ENCODE assay signal across 8 cellular contexts in the genomic region with DNA sequence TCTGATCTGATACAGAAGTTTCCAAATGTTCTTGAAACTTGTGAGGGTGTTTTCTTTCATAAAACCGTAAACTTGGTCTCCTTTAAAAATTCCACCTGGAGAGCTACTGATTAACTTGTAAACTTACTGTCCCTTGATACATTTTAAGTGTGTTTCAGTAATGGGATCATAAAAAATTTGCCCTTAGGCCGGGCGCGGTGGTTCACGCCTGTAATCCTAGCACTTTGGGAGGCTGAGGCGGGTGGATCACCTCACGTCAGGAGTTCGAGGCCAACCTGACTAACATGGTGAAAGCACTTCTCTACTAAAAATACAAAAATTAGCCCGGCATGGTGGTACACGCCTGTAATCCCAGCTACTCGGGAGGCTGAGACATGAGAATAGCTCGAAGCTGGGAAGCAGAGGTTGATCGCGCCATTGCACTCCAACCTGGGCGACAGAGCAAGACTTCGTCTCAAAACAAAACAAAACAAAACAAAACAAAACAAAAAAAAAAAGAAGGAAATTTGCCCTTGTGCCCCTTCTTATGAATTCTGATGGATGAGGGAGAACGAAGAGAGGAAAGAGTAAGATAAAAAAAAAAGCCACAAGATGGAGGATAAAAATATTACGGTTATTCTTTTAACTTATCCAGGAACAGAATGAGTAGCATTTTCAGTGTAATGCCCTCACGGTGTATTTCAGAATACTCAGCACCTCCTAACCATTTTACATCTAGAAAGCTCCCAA. TPM values are rescaled to one million over a fixed set of nuclear protein-coding genes. Genes with fewer than 3 reads are reported as not detected.
DNase-seq lines count a peak whose midpoint lies in the region; ATAC-seq and TF ChIP-seq lines count a peak whose summit lies in the region.

No MANE protein-coding gene starts in this region.

- H3K27me3 Mint-ChIP-seq in Calu3 (ENCODE audit: unreplicated experiment) = peaks cover 16% of the 10 kb centered on the region
- peaks cover 4% of the 10 kb centered on the region for H3K27me3 Mint-ChIP-seq in progenitor cell of endocrine pancreas

- H3K4me1 Mint-ChIP-seq in Calu3 (ENCODE audit: low read depth, unreplicated experiment) (peaks cover 68% of the 10 kb centered on the region), progenitor cell of endocrine pancreas (ENCODE audit: low read depth) (peaks cover 10% of the 10 kb centered on the region)

- no TSS peak for BruUV-seq in Calu3 (replicated peaks; lab: Mats Ljungman, UMichigan)

- peak overlapping the region; percentile 65 for H3K4me3 Mint-ChIP-seq in Calu3 (ENCODE audit: low read depth, unreplicated experiment)
- H3K4me3 Mint-ChIP-seq in progenitor cell of endocrine pancreas (ENCODE audit: low read depth) = no peak overlapping the region

- DNase-seq in Calu3 (no peak), SJCRH30 (no peak), epithelial cell of proximal tubule (ENCODE audit: low read depth) (no peak), progenitor cell of endocrine pancreas (ENCODE audit: low spot score, unreplicated experiment) (no peak), superior temporal gyrus (ENCODE audit: extremely low spot score) (no peak)

- ATAC-seq in GM21381 (IDR thresholded peaks at IDR 0.05; ENCODE audit: unreplicated experiment) (no peak), HG03432 (IDR thresholded peaks at IDR 0.05; ENCODE audit: unreplicated experiment) (no peak), HG03280 (IDR thresholded peaks at IDR 0.05; ENCODE audit: unreplicated experiment) (no peak)

- no peaks in the 10 kb centered on the region for H3K4me1 ChIP-seq in SJCRH30

- H3K4me3 ChIP-seq in SJCRH30 (peak overlapping the region; percentile 51), epithelial cell of proximal tubule (ENCODE audit: low read depth, low read length) (peak overlapping the region; percentile 46)

- TF ChIP-seq CTCF in Calu3 (IDR thresholded peaks at IDR 0.05; ENCODE audit: unreplicated experiment) (no peak), epithelial cell of proximal tubule (conservative IDR thresholded peaks at IDR 0.05; ENCODE audit: low read depth, low read length) (no peak), progenitor cell of endocrine pancreas (IDR thresholded peaks at IDR 0.05; ENCODE audit: unreplicated experiment) (no peak)

- H3K9me3 ChIP-seq in SJCRH30 (replicated peaks) = no peaks in the 10 kb centered on the region

- H3K9me3 Mint-ChIP-seq in Calu3 (ENCODE audit: low read depth, unreplicated experiment) = no peaks in the 10 kb centered on the region
- H3K9me3 Mint-ChIP-seq in progenitor cell of endocrine pancreas (ENCODE audit: low read depth) = no peaks in the 10 kb centered on the region

- H3K27ac ChIP-seq in SJCRH30 = no peak overlapping the region

- H3K27ac Mint-ChIP-seq in Calu3 (ENCODE audit: unreplicated experiment) (peak overlapping the region; percentile 83), progenitor cell of endocrine pancreas (peak overlapping the region; percentile 15)

- no peaks in the 10 kb centered on the region for H3K36me3 ChIP-seq in SJCRH30

- CTCF ChIA-PET in Calu3 (lab: Charles Lee) = interaction anchor here (1.0 to 1.5 kb wide), 5 partner anchors 9 to 254 kb away, joined by 3 to 9 read pairs (median 4); partner anchors contain the start of gene AP4E1

- intact Hi-C loops in Calu3 (cut with micrococcal nuclease; ENCODE audit: unreplicated experiment) = loop anchor here (2.0 kb wide), 1 partner anchor 32 kb away; the partner anchor contains the start of gene AP4E1

- H3K36me3 Mint-ChIP-seq in Calu3 (ENCODE audit: insufficient read depth, unreplicated experiment) (peaks cover 16% of the 10 kb centered on the region), progenitor cell of endocrine pancreas (ENCODE audit: insufficient read depth) (no peaks in the 10 kb centered on the region)

- no peaks in the 10 kb centered on the region for H3K27me3 ChIP-seq in SJCRH30

RNA-seq across cellular contexts. Expression of gene AP4E1, which starts 32.1 kb away (rescaled TPM):
- total RNA-seq in Calu3 (2022) = 10.6 and 10.7 TPM in 2 replicates
- total RNA-seq in SJCRH30 (2014; rRNA removed; shearing (Covaris generic)) = 9.8 and 11.4 TPM in 2 replicates
- total RNA-seq in epithelial cell of proximal tubule = 4.6 and 7.4 TPM in 2 replicates
- total RNA-seq in progenitor cell of endocrine pancreas = 10.5 TPM in 2 replicates
